Comparison of ENCODE assay signal across 8 cellular contexts in genomic region chr11:59171508-59172322, GRCh38. TPM values are rescaled to one million over a fixed set of nuclear protein-coding genes. Genes with fewer than 3 reads are reported as not detected.
A peak's percentile ranks its signal among the peaks of the same experiment; 100 is the strongest.
DNase-seq lines count a peak whose midpoint lies in the region; ATAC-seq lines count a peak whose summit lies in the region.

DTX4 (plus strand) TSS chr11:59172132; CDS start chr11:59172596, 464 bp downstream.

- H3K4me3 ChIP-seq in HUES48 (ENCODE audit: low read depth, low read length): peak within 1 kb of the TSS; percentile 80
- H3K4me3 ChIP-seq in muscle layer of duodenum (ENCODE audit: low read depth in 1 of 2, low read length in 2 of 2): peak within 1 kb of the TSS; percentile 80 to 87

- peaks cover 21% of the 10 kb centered on the region for H3K27me3 Mint-ChIP-seq in activated T-cell treated with anti-CD3 and anti-CD28 coated beads, Interleukin-2, amount 50 U/mL, for 24 hours

- H3K9me3 ChIP-seq in HUES48 (ENCODE audit: control insufficient read depth, insufficient read depth, low read length): no peaks in the 10 kb centered on the region
- H3K9me3 ChIP-seq in muscle layer of duodenum (ENCODE audit: control insufficient read depth in 1 of 2, low read length in 2 of 2): no peaks in the 10 kb centered on the region

- H3K27me3 ChIP-seq in HUES48 (ENCODE audit: control insufficient read depth, insufficient read depth, low read length): peaks cover 5% of the 10 kb centered on the region; the same call in 1 of the 2 replicates
- no peaks in the 10 kb centered on the region for H3K27me3 ChIP-seq in muscle layer of duodenum (ENCODE audit: low read depth, low read length)

- peak; percentile 67 for ATAC-seq in GM21423 (IDR thresholded peaks at IDR 0.05; ENCODE audit: unreplicated experiment)
- peak; percentile 95 for ATAC-seq in esophagus mucosa

- H3K27ac Mint-ChIP-seq in activated T-cell treated with anti-CD3 and anti-CD28 coated beads, Interleukin-2, amount 50 U/mL, for 24 hours: no peak within 1 kb of the TSS

- peaks cover 20% of the 10 kb centered on the region for H3K4me1 ChIP-seq in HUES48 (ENCODE audit: control insufficient read depth, insufficient read depth, low read length)
- peaks cover 7 to 24% of the 10 kb centered on the region in 2 donors for H3K4me1 ChIP-seq in muscle layer of duodenum (ENCODE audit: control insufficient read depth in 1 of 2, insufficient read depth in 2 of 2, low read length in 2 of 2)

- no peaks in the 10 kb centered on the region for H3K36me3 ChIP-seq in HUES48 (ENCODE audit: control insufficient read depth, insufficient read depth, low read length)
- H3K36me3 ChIP-seq in muscle layer of duodenum (ENCODE audit: control insufficient read depth in 1 of 2, insufficient read depth in 2 of 2, low read length in 2 of 2): no peaks in the 10 kb centered on the region

- no peaks in the 10 kb centered on the region for H3K9me3 Mint-ChIP-seq in activated T-cell treated with anti-CD3 and anti-CD28 coated beads, Interleukin-2, amount 50 U/mL, for 24 hours

- peak within 1 kb of the TSS; percentile 88 for H3K9ac ChIP-seq in HUES48 (ENCODE audit: low read depth, low read length)

- H3K36me3 Mint-ChIP-seq in activated T-cell treated with anti-CD3 and anti-CD28 coated beads, Interleukin-2, amount 50 U/mL, for 24 hours (ENCODE audit: low read depth): no peaks in the 10 kb centered on the region

- peak within 1 kb of the TSS; percentile 90 for H3K27ac ChIP-seq in HUES48 (ENCODE audit: low read depth, low read length)
- H3K27ac ChIP-seq in muscle layer of duodenum (ENCODE audit: low read length): peak within 1 kb of the TSS; percentile 90

- H3K4me1 Mint-ChIP-seq in activated T-cell treated with anti-CD3 and anti-CD28 coated beads, Interleukin-2, amount 50 U/mL, for 24 hours (ENCODE audit: low read depth): peaks cover 16% of the 10 kb centered on the region

- H3K4me3 Mint-ChIP-seq in activated T-cell treated with anti-CD3 and anti-CD28 coated beads, Interleukin-2, amount 50 U/mL, for 24 hours: peak within 1 kb of the TSS; percentile 72

- DNase-seq in DMS 273 treated with DMSO at 0.1 percent for 48 hours (lab: John Stamatoyannopoulos, UW) (peak; percentile 52), OCI-M1 (lab: John Stamatoyannopoulos, UW) (peak; percentile 92)
- DNase-seq in activated T-cell treated with anti-CD3 and anti-CD28 coated beads, Interleukin-2, amount 50 U/mL, for 24 hours: peak; percentile 91
- peak; percentile 83 for DNase-seq in stimulated activated CD8-positive, alpha-beta memory T cell treated with anti-CD3 and anti-CD28 coated beads, Interleukin-7, amount 100 ng/mL, for 24 hours (ENCODE audit: low read depth)

RNA-seq across cellular contexts. Expression of gene DTX4, which starts in this region (rescaled TPM):
- total RNA-seq in esophagus mucosa: 3.3 TPM

Comparison
In these comparisons a context has a peak if more than half of its experiments do, and no peak if none do; other contexts are left out.
1. Peak in every context shown above with its lines: DNase-seq, ATAC-seq, H3K4me3 ChIP-seq and H3K27ac ChIP-seq.